ENCODE assay signal across 8 cellular contexts in the genomic region with DNA sequence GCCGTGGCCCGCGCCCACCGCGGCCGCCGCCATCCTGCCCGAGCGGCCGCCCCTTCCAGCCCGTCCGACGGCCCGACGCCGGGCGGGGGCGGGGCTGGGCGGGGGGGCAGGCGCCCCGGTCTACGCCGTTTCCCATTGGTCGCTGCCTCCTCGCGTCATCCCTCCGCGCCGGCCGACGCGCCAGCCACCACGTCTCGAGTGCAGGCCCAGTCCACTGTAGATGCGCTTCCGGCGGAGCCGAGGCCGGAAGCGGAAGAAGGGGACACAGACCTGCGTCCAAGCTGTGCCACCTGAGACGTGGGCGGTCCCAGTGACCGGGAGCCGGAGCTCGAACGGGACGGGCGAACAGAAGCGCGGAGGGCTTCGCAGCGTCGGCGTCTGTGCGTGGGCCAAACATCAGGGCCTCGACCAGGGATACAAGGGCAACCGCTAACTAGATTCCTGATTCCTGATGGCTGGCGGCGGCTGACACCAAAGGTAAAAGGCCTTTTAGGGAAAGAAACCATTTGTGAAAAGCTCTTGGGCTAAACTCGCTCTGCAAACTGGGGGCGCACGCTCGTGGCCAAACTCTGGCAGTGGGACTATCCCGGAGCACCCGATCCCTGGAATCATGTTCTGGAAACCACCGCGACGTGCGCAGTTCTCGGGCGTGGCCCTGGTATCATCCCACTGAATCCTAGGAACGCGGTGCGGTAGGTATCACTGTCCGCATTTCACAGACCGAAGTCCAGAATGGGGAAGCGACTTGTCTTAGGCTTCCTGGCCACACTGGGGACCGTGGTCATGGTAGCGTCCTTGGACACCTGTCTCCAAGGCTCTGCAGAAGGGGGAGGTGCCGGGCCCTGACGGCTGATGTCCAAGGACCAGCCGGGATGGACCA. TPM values are rescaled to one million over a fixed set of nuclear protein-coding genes. Genes with fewer than 3 reads are reported as not detected.
DNase-seq lines count a peak whose midpoint lies in the region; ATAC-seq and TF ChIP-seq lines count a peak whose summit lies in the region.

A gene (minus strand): TSS at position 84 of the 880 bp plus-strand sequence. CDS start 51 bp downstream, at position 33.

- no peaks in the 10 kb centered on the region for H3K27me3 ChIP-seq in Caco-2 (replicated peaks; ENCODE audit: control insufficient read depth, insufficient read depth, low read length)

- TF ChIP-seq CTCF in Caco-2 (IDR thresholded peaks at IDR 0.05; ENCODE audit: insufficient read depth in 1 of 2, low read depth in 1 of 2, low read length in 1 of 2, severe bottlenecking in 1 of 2, unreplicated experiment in 1 of 2), result no peak

- CTCF ChIA-PET in Caco-2 (lab: Charles Lee), result interaction anchor here (0.6 kb wide), 1 partner anchor 27 kb away, joined by 7 read pairs; no protein-coding TSS in a partner anchor

- H3K27me3 Mint-ChIP-seq in Caco-2 (ENCODE audit: insufficient read depth, unreplicated experiment) (no peaks in the 10 kb centered on the region), memory B cell (no peaks in the 10 kb centered on the region)
- H3K27me3 Mint-ChIP-seq in effector memory CD8-positive, alpha-beta T cell, result no peaks in the 10 kb centered on the region

- H3K4me1 Mint-ChIP-seq in Caco-2 (ENCODE audit: low read depth, unreplicated experiment) (peaks cover 6% of the 10 kb centered on the region), memory B cell (peaks cover 40% of the 10 kb centered on the region)
- H3K4me1 Mint-ChIP-seq in effector memory CD8-positive, alpha-beta T cell (ENCODE audit: low read depth in 2 of 2), result peaks cover 40 to 42% of the 10 kb centered on the region in 2 donors

- H3K4me3 Mint-ChIP-seq in Caco-2 (ENCODE audit: unreplicated experiment) (peak within 1 kb of the TSS; percentile 89), memory B cell (peak within 1 kb of the TSS; percentile 97)
- peak within 1 kb of the TSS; percentile 94 to 99 for H3K4me3 Mint-ChIP-seq in effector memory CD8-positive, alpha-beta T cell

- H3K9me3 ChIP-seq in Caco-2, result no peaks in the 10 kb centered on the region

- peaks cover 13% of the 10 kb centered on the region for H3K4me1 ChIP-seq in Caco-2

- peak within 1 kb of the TSS; percentile 67 for H3K4me3 ChIP-seq in Caco-2 (ENCODE audit: low read depth, low read length)

- ATAC-seq in GM21367 (IDR thresholded peaks at IDR 0.05; ENCODE audit: unreplicated experiment) (peak; percentile 55), memory B cell (ENCODE audit: low read depth) (peak; percentile 92)
- peak; percentile 90 for ATAC-seq in effector memory CD8-positive, alpha-beta T cell (replicated peaks)

- TSS peak; percentile 74 for BruUV-seq in Caco-2 (replicated peaks; lab: Mats Ljungman, UMichigan)

- POLR2A ChIA-PET in Caco-2 (lab: Charles Lee), result interaction anchor here (0.6 to 2.5 kb wide), 5 partner anchors 47 to 128 kb away, joined by 3 to 9 read pairs (median 4); a partner anchor contains a TSS

- DNase-seq in Caco-2, result peak; percentile 96 to 97
- peak; percentile 92 for DNase-seq in HT1080 (ENCODE audit: low read depth)
- peak; percentile 95 for DNase-seq in NOMO-1 treated with dmso at 0.1 percent for 144 hours (lab: John Stamatoyannopoulos, UW; ENCODE audit: unreplicated experiment)
- DNase-seq in activated CD8-positive, alpha-beta memory T cell treated with anti-CD3 and anti-CD28 coated beads for 48 hours (ENCODE audit: low read depth in 2 of 3, low spot score in 2 of 3), result peak; percentile 78 to 86 (median 80)
- DNase-seq in effector memory CD8-positive, alpha-beta T cell, result peak; percentile 84 to 87 (median 86)
- peak; percentile 79 to 84 for DNase-seq in memory B cell (ENCODE audit: low spot score in 2 of 2)
- DNase-seq in stimulated activated CD8-positive, alpha-beta memory T cell treated with anti-CD3 and anti-CD28 coated beads, Interleukin-12 subunit alpha, Interleukin-12 subunit beta, amount 100 ng/mL, for 1 hour (ENCODE audit: low read depth), result peak; percentile 78

- H3K27ac Mint-ChIP-seq in Caco-2 (ENCODE audit: unreplicated experiment) (peak within 1 kb of the TSS; percentile 97), memory B cell (peak within 1 kb of the TSS; percentile 97)
- H3K27ac Mint-ChIP-seq in effector memory CD8-positive, alpha-beta T cell, result peak within 1 kb of the TSS; percentile 99 to 100

- peaks cover 6% of the 10 kb centered on the region; the same call in 1 of the 2 replicates for H3K36me3 ChIP-seq in Caco-2 (ENCODE audit: control insufficient read depth, insufficient read depth, low read length)

- H3K36me3 Mint-ChIP-seq in Caco-2 (ENCODE audit: insufficient read depth, unreplicated experiment) (peaks cover 72% of the 10 kb centered on the region), memory B cell (peaks cover 17% of the 10 kb centered on the region)
- peaks cover 69% of the 10 kb centered on the region for H3K36me3 Mint-ChIP-seq in effector memory CD8-positive, alpha-beta T cell (ENCODE audit: insufficient read depth)

- intact Hi-C loops in Caco-2 (cut with micrococcal nuclease; ENCODE audit: unreplicated experiment), result loop anchor here (2.0 kb wide), 1 partner anchor 56 kb away; a partner anchor contains a TSS

- H3K9me3 Mint-ChIP-seq in Caco-2 (ENCODE audit: unreplicated experiment) (no peaks in the 10 kb centered on the region), memory B cell (no peaks in the 10 kb centered on the region)
- no peaks in the 10 kb centered on the region for H3K9me3 Mint-ChIP-seq in effector memory CD8-positive, alpha-beta T cell

RNA-seq across cellular contexts. Expression of the gene that starts here (rescaled TPM):
- total RNA-seq in Caco-2 (2022), result 37.9 and 41.3 TPM in 2 replicates
- 31.0 and 35.9 TPM in 2 replicates for total RNA-seq in HT1080 (2014; rRNA removed; shearing (Covaris generic))
- 38.0 and 45.1 TPM in 2 replicates for polyA plus RNA-seq in HT1080 (2015; cell fraction: cytosol; rRNA removed)
- polyA plus RNA-seq in HT1080 (2015; cell fraction: nucleus; rRNA removed), result 31.2 and 38.4 TPM in 2 replicates

Comparison
In these comparisons a context has a peak if more than half of its experiments do, and no peak if none do; other contexts are left out.
1. Peak in every context shown above with its lines: DNase-seq, ATAC-seq and H3K4me3 ChIP-seq.